1 cellular context compared by ENCODE assay signal in the genomic region with DNA sequence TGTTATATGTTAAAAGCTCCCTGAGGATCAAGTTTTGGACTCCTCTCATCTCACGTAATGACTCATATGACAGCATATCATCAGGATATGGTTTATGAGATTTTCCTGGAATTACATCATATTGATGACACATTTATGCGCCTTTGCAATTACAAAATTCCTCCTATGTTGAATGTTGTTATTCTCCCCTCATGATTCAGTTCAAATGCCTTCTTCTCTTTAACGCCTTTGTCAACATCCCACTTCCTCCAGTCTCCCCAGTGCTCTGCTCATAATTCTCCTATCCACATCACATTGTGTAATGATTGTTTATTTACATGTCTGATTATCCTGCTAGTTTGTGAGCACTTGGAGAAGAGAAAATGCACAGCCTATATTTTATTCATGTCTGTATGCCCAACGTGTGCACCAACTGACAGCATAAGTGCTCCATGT.
A peak's percentile ranks its signal among the peaks of the same experiment; 100 is the strongest.
TF ChIP-seq lines count a peak whose summit lies in the region.

No MANE protein-coding gene starts in this region.

TF ChIP-seq in K562, 482 proteins besides CTCF, POLR2A, EP300 and RAD21 (continued from another document and continues in another):
- TF ChIP-seq, protein P1, sequence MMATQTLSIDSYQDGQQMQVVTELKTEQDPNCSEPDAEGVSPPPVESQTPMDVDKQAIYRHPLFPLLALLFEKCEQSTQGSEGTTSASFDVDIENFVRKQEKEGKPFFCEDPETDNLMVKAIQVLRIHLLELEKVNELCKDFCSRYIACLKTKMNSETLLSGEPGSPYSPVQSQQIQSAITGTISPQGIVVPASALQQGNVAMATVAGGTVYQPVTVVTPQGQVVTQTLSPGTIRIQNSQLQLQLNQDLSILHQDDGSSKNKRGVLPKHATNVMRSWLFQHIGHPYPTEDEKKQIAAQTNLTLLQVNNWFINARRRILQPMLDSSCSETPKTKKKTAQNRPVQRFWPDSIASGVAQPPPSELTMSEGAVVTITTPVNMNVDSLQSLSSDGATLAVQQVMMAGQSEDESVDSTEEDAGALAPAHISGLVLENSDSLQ (IDR thresholded peaks at IDR 0.05): peak; percentile 77
- TF ChIP-seq RBM34 (IDR thresholded peaks at IDR 0.05; ENCODE audit: borderline replicate concordance, insufficient read depth, low read length) (no peak), ZNF76 (CRISPR knock-in tag; IDR thresholded peaks at IDR 0.05; ENCODE audit: borderline replicate concordance) (no peak), PHB2 (IDR thresholded peaks at IDR 0.05; ENCODE audit: low read depth) (no peak), FOXJ2 (tag; IDR thresholded peaks at IDR 0.05) (peak; percentile 78), RB1 (IDR thresholded peaks at IDR 0.05; ENCODE audit: low read depth) (no peak), ZFPM2 (CRISPR knock-in tag; IDR thresholded peaks at IDR 0.05) (no peak), CREM (IDR thresholded peaks at IDR 0.05; ENCODE audit: low read depth) (peak; percentile 47; the same call in 1 of the 2 replicates), FOS (IDR thresholded peaks at IDR 0.05; ENCODE audit: extremely low read depth, insufficient read length) (peak; percentile 25), NCOA1 (IDR thresholded peaks at IDR 0.05; ENCODE audit: low read depth) (peak; percentile 47; the same call in 1 of the 2 replicates), TAL1 (IDR thresholded peaks at IDR 0.05) (peak; percentile 12; the same call in 1 of the 2 replicates), JUN (IDR thresholded peaks at IDR 0.05; ENCODE audit: borderline replicate concordance, low read depth, low read length) (peak; percentile 94), JUN (CRISPR knock-in tag; IDR thresholded peaks at IDR 0.05; ENCODE audit: borderline replicate concordance) (no peak), FOSL1 (tag; conservative IDR thresholded peaks at IDR 0.05) (peak; percentile 98), RBM14 (IDR thresholded peaks at IDR 0.05; ENCODE audit: borderline replicate concordance, insufficient read depth, low read depth, low read length) (no peak), CHD4 (IDR thresholded peaks at IDR 0.05; ENCODE audit: insufficient read depth, insufficient replicate concordance, low read depth, low read length, poor library complexity, severe bottlenecking) (no peak), PTRF (tag; IDR thresholded peaks at IDR 0.05) (no peak), TCFL5 (CRISPR knock-in tag; conservative IDR thresholded peaks at IDR 0.05) (no peak), TSC22D4 (tag; IDR thresholded peaks at IDR 0.05) (no peak), HSF4 (CRISPR knock-in tag; IDR thresholded peaks at IDR 0.05; ENCODE audit: borderline replicate concordance) (no peak), TAF7 (tag; IDR thresholded peaks at IDR 0.05) (no peak), MEF2D (tag; conservative IDR thresholded peaks at IDR 0.05; ENCODE audit: low read depth) (0 out of 2 replicates have a peak, but pooled peaks have one; percentile 46), YBX1 (IDR thresholded peaks at IDR 0.05) (no peak), ZNF583 (CRISPR knock-in tag; IDR thresholded peaks at IDR 0.05) (no peak), POLR3G (IDR thresholded peaks at IDR 0.05; ENCODE audit: extremely low read depth, insufficient read length, insufficient replicate concordance) (no peak), HDAC3 (IDR thresholded peaks at IDR 0.05; ENCODE audit: borderline replicate concordance, partially characterized antibody) (peak; percentile 34), ZNF584 (CRISPR knock-in tag; IDR thresholded peaks at IDR 0.05; ENCODE audit: low read depth) (peak; percentile 64; the same call in 1 of the 2 replicates), ETV1 (tag; conservative IDR thresholded peaks at IDR 0.05; ENCODE audit: low read depth) (peak; percentile 69)
- TF ChIP-seq, protein P2, sequence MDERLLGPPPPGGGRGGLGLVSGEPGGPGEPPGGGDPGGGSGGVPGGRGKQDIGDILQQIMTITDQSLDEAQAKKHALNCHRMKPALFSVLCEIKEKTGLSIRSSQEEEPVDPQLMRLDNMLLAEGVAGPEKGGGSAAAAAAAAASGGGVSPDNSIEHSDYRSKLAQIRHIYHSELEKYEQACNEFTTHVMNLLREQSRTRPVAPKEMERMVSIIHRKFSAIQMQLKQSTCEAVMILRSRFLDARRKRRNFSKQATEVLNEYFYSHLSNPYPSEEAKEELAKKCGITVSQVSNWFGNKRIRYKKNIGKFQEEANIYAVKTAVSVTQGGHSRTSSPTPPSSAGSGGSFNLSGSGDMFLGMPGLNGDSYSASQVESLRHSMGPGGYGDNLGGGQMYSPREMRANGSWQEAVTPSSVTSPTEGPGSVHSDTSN (CRISPR knock-in tag; IDR thresholded peaks at IDR 0.05; ENCODE audit: low read depth): peak; percentile 43; the same call in 1 of the 2 replicates
- TF ChIP-seq, protein P2 (tag; conservative IDR thresholded peaks at IDR 0.05; ENCODE audit: low read depth): peak; percentile 93
- TF ChIP-seq, protein P3, sequence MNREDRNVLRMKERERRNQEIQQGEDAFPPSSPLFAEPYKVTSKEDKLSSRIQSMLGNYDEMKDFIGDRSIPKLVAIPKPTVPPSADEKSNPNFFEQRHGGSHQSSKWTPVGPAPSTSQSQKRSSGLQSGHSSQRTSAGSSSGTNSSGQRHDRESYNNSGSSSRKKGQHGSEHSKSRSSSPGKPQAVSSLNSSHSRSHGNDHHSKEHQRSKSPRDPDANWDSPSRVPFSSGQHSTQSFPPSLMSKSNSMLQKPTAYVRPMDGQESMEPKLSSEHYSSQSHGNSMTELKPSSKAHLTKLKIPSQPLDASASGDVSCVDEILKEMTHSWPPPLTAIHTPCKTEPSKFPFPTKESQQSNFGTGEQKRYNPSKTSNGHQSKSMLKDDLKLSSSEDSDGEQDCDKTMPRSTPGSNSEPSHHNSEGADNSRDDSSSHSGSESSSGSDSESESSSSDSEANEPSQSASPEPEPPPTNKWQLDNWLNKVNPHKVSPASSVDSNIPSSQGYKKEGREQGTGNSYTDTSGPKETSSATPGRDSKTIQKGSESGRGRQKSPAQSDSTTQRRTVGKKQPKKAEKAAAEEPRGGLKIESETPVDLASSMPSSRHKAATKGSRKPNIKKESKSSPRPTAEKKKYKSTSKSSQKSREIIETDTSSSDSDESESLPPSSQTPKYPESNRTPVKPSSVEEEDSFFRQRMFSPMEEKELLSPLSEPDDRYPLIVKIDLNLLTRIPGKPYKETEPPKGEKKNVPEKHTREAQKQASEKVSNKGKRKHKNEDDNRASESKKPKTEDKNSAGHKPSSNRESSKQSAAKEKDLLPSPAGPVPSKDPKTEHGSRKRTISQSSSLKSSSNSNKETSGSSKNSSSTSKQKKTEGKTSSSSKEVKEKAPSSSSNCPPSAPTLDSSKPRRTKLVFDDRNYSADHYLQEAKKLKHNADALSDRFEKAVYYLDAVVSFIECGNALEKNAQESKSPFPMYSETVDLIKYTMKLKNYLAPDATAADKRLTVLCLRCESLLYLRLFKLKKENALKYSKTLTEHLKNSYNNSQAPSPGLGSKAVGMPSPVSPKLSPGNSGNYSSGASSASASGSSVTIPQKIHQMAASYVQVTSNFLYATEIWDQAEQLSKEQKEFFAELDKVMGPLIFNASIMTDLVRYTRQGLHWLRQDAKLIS (CRISPR knock-in tag; IDR thresholded peaks at IDR 0.05): no peak
- TF ChIP-seq, protein P4, sequence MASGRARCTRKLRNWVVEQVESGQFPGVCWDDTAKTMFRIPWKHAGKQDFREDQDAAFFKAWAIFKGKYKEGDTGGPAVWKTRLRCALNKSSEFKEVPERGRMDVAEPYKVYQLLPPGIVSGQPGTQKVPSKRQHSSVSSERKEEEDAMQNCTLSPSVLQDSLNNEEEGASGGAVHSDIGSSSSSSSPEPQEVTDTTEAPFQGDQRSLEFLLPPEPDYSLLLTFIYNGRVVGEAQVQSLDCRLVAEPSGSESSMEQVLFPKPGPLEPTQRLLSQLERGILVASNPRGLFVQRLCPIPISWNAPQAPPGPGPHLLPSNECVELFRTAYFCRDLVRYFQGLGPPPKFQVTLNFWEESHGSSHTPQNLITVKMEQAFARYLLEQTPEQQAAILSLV (tag; IDR thresholded peaks at IDR 0.05): peak; percentile 50; the same call in 1 of the 2 replicates
- TF ChIP-seq, protein P5, sequence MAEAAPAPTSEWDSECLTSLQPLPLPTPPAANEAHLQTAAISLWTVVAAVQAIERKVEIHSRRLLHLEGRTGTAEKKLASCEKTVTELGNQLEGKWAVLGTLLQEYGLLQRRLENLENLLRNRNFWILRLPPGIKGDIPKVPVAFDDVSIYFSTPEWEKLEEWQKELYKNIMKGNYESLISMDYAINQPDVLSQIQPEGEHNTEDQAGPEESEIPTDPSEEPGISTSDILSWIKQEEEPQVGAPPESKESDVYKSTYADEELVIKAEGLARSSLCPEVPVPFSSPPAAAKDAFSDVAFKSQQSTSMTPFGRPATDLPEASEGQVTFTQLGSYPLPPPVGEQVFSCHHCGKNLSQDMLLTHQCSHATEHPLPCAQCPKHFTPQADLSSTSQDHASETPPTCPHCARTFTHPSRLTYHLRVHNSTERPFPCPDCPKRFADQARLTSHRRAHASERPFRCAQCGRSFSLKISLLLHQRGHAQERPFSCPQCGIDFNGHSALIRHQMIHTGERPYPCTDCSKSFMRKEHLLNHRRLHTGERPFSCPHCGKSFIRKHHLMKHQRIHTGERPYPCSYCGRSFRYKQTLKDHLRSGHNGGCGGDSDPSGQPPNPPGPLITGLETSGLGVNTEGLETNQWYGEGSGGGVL (CRISPR knock-in tag; IDR thresholded peaks at IDR 0.05): no peak
- TF ChIP-seq, protein P6, sequence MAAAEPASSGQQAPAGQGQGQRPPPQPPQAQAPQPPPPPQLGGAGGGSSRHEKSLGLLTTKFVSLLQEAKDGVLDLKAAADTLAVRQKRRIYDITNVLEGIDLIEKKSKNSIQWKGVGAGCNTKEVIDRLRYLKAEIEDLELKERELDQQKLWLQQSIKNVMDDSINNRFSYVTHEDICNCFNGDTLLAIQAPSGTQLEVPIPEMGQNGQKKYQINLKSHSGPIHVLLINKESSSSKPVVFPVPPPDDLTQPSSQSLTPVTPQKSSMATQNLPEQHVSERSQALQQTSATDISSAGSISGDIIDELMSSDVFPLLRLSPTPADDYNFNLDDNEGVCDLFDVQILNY (CRISPR knock-in tag; IDR thresholded peaks at IDR 0.05): no peak
- TF ChIP-seq, protein P7, sequence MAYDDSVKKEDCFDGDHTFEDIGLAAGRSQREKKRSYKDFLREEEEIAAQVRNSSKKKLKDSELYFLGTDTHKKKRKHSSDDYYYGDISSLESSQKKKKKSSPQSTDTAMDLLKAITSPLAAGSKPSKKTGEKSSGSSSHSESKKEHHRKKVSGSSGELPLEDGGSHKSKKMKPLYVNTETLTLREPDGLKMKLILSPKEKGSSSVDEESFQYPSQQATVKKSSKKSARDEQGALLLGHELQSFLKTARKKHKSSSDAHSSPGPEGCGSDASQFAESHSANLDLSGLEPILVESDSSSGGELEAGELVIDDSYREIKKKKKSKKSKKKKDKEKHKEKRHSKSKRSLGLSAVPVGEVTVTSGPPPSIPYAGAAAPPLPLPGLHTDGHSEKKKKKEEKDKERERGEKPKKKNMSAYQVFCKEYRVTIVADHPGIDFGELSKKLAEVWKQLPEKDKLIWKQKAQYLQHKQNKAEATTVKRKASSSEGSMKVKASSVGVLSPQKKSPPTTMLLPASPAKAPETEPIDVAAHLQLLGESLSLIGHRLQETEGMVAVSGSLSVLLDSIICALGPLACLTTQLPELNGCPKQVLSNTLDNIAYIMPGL (CRISPR knock-in tag; IDR thresholded peaks at IDR 0.05): no peak
- TF ChIP-seq, protein P8, sequence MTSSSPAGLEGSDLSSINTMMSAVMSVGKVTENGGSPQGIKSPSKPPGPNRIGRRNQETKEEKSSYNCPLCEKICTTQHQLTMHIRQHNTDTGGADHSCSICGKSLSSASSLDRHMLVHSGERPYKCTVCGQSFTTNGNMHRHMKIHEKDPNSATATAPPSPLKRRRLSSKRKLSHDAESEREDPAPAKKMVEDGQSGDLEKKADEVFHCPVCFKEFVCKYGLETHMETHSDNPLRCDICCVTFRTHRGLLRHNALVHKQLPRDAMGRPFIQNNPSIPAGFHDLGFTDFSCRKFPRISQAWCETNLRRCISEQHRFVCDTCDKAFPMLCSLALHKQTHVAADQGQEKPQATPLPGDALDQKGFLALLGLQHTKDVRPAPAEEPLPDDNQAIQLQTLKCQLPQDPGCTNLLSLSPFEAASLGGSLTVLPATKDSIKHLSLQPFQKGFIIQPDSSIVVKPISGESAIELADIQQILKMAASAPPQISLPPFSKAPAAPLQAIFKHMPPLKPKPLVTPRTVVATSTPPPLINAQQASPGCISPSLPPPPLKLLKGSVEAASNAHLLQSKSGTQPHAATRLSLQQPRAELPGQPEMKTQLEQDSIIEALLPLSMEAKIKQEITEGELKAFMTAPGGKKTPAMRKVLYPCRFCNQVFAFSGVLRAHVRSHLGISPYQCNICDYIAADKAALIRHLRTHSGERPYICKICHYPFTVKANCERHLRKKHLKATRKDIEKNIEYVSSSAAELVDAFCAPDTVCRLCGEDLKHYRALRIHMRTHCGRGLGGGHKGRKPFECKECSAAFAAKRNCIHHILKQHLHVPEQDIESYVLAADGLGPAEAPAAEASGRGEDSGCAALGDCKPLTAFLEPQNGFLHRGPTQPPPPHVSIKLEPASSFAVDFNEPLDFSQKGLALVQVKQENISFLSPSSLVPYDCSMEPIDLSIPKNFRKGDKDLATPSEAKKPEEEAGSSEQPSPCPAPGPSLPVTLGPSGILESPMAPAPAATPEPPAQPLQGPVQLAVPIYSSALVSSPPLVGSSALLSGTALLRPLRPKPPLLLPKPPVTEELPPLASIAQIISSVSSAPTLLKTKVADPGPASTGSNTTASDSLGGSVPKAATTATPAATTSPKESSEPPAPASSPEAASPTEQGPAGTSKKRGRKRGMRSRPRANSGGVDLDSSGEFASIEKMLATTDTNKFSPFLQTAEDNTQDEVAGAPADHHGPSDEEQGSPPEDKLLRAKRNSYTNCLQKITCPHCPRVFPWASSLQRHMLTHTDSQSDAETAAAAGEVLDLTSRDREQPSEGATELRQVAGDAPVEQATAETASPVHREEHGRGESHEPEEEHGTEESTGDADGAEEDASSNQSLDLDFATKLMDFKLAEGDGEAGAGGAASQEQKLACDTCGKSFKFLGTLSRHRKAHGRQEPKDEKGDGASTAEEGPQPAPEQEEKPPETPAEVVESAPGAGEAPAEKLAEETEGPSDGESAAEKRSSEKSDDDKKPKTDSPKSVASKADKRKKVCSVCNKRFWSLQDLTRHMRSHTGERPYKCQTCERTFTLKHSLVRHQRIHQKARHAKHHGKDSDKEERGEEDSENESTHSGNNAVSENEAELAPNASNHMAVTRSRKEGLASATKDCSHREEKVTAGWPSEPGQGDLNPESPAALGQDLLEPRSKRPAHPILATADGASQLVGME (CRISPR knock-in tag; IDR thresholded peaks at IDR 0.05): no peak
